ENCODE assay signal across 29 cellular contexts in genomic region chr17:8847891-8848290, GRCh38. TPM values are rescaled to one million over a fixed set of nuclear protein-coding genes. Genes with fewer than 3 reads are reported as not detected.
"Had no signal": no experiment of that assay in that cellular context is flagged by ENCODE, and none has a peak within 500 bp of the region (broad histone marks: within the 10 kb centered on the region; RNA-seq: fewer than 3 reads in every experiment).

No MANE protein-coding gene starts in this region.

- H3K4me3 ChIP-seq: coronary artery, dorsolateral prefrontal cortex, left lung, suprapubic skin, tibial artery, upper lobe of right lung had no signal

- H3K27ac ChIP-seq: coronary artery, dorsolateral prefrontal cortex, left lung, suprapubic skin, tibial artery, upper lobe of right lung had no signal

- ATAC-seq: activated T-cell treated with anti-CD3 and anti-CD28 coated beads, Interleukin-2, amount 50 U/mL, for 4 hours; activated T-helper 17 cell treated with anti-CD3 and anti-CD28 coated beads, Interleukin-2, amount 50 U/mL, for 72 hours; esophagus mucosa; left lung; T-helper 17 cell; upper lobe of right lung had no signal

- H3K9me3 Mint-ChIP-seq: activated naive CD4-positive, alpha-beta T cell treated with anti-CD3 and anti-CD28 coated beads, Interleukin-2, amount 50 U/mL, for 24 hours; activated T-cell treated with anti-CD3 and anti-CD28 coated beads, Interleukin-2, amount 50 U/mL, for 4 hours; activated T-helper 17 cell treated with anti-CD3 and anti-CD28 coated beads, Interleukin-2, amount 50 U/mL, for 72 hours had no signal

- H3K27me3 Mint-ChIP-seq: activated CD4-positive, alpha-beta memory T cell treated with anti-CD3 and anti-CD28 coated beads for 36 hours; activated CD4-positive, alpha-beta T cell treated with anti-CD3 and anti-CD28 coated beads, Interleukin-2, amount 10 ng/mL, durations not matched to agents 24 days and 14 days; activated naive CD4-positive, alpha-beta T cell treated with anti-CD3 and anti-CD28 coated beads, Interleukin-2, amount 50 U/mL, for 24 hours had no signal

- H3K4me1 ChIP-seq: left lung, upper lobe of right lung had no signal

- H3K27ac Mint-ChIP-seq: activated CD4-positive, alpha-beta memory T cell treated with anti-CD3 and anti-CD28 coated beads for 36 hours; activated CD4-positive, alpha-beta T cell treated with anti-CD3 and anti-CD28 coated beads, Interleukin-2, amount 10 ng/mL, durations not matched to agents 24 days and 14 days; activated naive CD4-positive, alpha-beta T cell treated with anti-CD3 and anti-CD28 coated beads, Interleukin-2, amount 50 U/mL, for 24 hours; activated T-helper 17 cell treated with anti-CD3 and anti-CD28 coated beads, Interleukin-2, amount 50 U/mL, for 72 hours; nephron; T-helper 17 cell had no signal

- H3K9me3 ChIP-seq: left lung, suprapubic skin, tibial artery, upper lobe of right lung had no signal

- H3K36me3 Mint-ChIP-seq: activated CD4-positive, alpha-beta memory T cell treated with anti-CD3 and anti-CD28 coated beads for 36 hours; activated naive CD4-positive, alpha-beta T cell treated with anti-CD3 and anti-CD28 coated beads, Interleukin-2, amount 50 U/mL, for 24 hours had no signal

- DNase-seq: activated CD4-positive, alpha-beta memory T cell treated with anti-CD3 and anti-CD28 coated beads for 36 hours; activated CD4-positive, alpha-beta T cell treated with anti-CD3 and anti-CD28 coated beads, Interleukin-2, amount 10 ng/mL, durations not matched to agents 24 days and 14 days; activated CD4-positive, CD25-positive, alpha-beta regulatory T cell treated with anti-CD3 and anti-CD28 coated beads, Interleukin-2, amount 50 U/mL, for 72 hours; activated T-cell treated with anti-CD3 and anti-CD28 coated beads, Interleukin-2, amount 50 U/mL, for 4 hours; anterior cingulate cortex; dorsolateral prefrontal cortex; effector memory CD4-positive, alpha-beta T cell; foreskin fibroblast; head of caudate nucleus; kidney glomerular epithelial cell; left lung; stimulated activated CD4-positive, alpha-beta T cell treated with anti-CD3 and anti-CD28 coated beads, Interleukin-15, amount 100 ng/mL, for 24 hours; stimulated activated CD4-positive, alpha-beta T cell treated with anti-CD3 and anti-CD28 coated beads, Interleukin-2, amount 100 ng/mL, for 24 hours; stimulated activated naive CD4-positive, alpha-beta T cell; T-helper 17 cell; T1000; upper lobe of right lung had no signal

- H3K36me3 ChIP-seq: left lung, suprapubic skin, tibial artery, upper lobe of right lung had no signal

- H3K27me3 ChIP-seq: suprapubic skin had no signal

- H3K4me3 Mint-ChIP-seq: activated CD4-positive, alpha-beta memory T cell treated with anti-CD3 and anti-CD28 coated beads for 36 hours; activated CD4-positive, alpha-beta T cell treated with anti-CD3 and anti-CD28 coated beads, Interleukin-2, amount 10 ng/mL, durations not matched to agents 24 days and 14 days; activated naive CD4-positive, alpha-beta T cell treated with anti-CD3 and anti-CD28 coated beads, Interleukin-2, amount 50 U/mL, for 24 hours; activated T-cell treated with anti-CD3 and anti-CD28 coated beads, Interleukin-2, amount 50 U/mL, for 4 hours; activated T-helper 17 cell treated with anti-CD3 and anti-CD28 coated beads, Interleukin-2, amount 50 U/mL, for 72 hours; nephron had no signal

- H3K4me1 Mint-ChIP-seq: activated naive CD4-positive, alpha-beta T cell treated with anti-CD3 and anti-CD28 coated beads, Interleukin-2, amount 50 U/mL, for 24 hours; activated T-helper 17 cell treated with anti-CD3 and anti-CD28 coated beads, Interleukin-2, amount 50 U/mL, for 72 hours had no signal

RNA-seq across cellular contexts. Expression of gene PIK3R6, which starts 19.6 kb away (rescaled TPM):
- total RNA-seq: bronchial epithelial cell, endothelial cell of umbilical vein, lung microvascular endothelial cell, osteoblast had no signal
- polyA plus RNA-seq: endothelial cell of umbilical vein had no signal

RNA-seq across cellular contexts. Expression of gene MFSD6L, which starts 48.7 kb away (rescaled TPM):
- total RNA-seq: activated CD4-positive, alpha-beta memory T cell treated with anti-CD3 and anti-CD28 coated beads for 36 hours; activated CD8-positive, alpha-beta memory T cell treated with anti-CD3 and anti-CD28 coated beads for 36 hours; bronchial epithelial cell; endothelial cell of umbilical vein; lung microvascular endothelial cell; osteoblast; T-helper 17 cell had no signal
- polyA plus RNA-seq: endothelial cell of umbilical vein had no signal
